21 cellular contexts compared by ENCODE assay signal in genomic region chr6:136711644-136712043, GRCh38.
"Had no signal": no experiment of that assay in that cellular context is flagged by ENCODE, and none has a peak within 500 bp of the region (broad histone marks: within the 10 kb centered on the region; RNA-seq: fewer than 3 reads in every experiment).

No MANE protein-coding gene starts in this region.

- H3K9me3 ChIP-seq: mucosa of descending colon, pancreas, psoas muscle, suprapubic skin, tibial nerve, uterus had no signal

- H3K4me3 ChIP-seq: hepatocyte, mucosa of descending colon, pancreas, psoas muscle, skin epidermis, suprapubic skin, tibial nerve, uterus had no signal

- H3K79me2 ChIP-seq: hepatocyte had no signal

- H3K27ac ChIP-seq: hepatocyte, pancreas, psoas muscle, skin epidermis, suprapubic skin, tibial nerve, uterus had no signal

- H3K36me3 ChIP-seq: pancreas, suprapubic skin, uterus had no signal

- FAIRE-seq: pancreas had no signal

- H3K4me2 ChIP-seq: hepatocyte had no signal

- H3K27me3 ChIP-seq: hepatocyte, pancreas, suprapubic skin, tibial nerve, uterus had no signal

- ATAC-seq: left lobe of liver; mucosa of descending colon; naive thymus-derived CD4-positive, alpha-beta T cell; natural killer cell treated with Interleukin-12 subunit alpha and Interleukin-12 subunit beta and Interleukin-15 and Interleukin-18, amount 100 ng/mL, for 72 hours; pancreas; psoas muscle; sciatic nerve; stimulated activated naive B cell treated with anti-CD40 and anti-IgM and Interleukin-4, amounts not matched to agents 10 μg/mL and 1 μg/mL and 100 μg/mL, for 72 hours had no signal

- H2AFZ ChIP-seq: hepatocyte had no signal

- H3K4me1 ChIP-seq: uterus had no signal

- DNase-seq: head of caudate nucleus; islet precursor cell; midbrain; mucosa of descending colon; naive thymus-derived CD4-positive, alpha-beta T cell; pancreas; posterior cingulate gyrus; psoas muscle; stimulated activated CD4-positive, alpha-beta T cell treated with anti-CD3 and anti-CD28 coated beads, Interleukin-12 subunit alpha, Interleukin-12 subunit beta, amount 100 ng/mL, for 4 hours; stimulated activated CD4-positive, alpha-beta T cell treated with anti-CD3 and anti-CD28 coated beads, Interleukin-15, amount 100 ng/mL, for 24 hours; stimulated activated CD4-positive, alpha-beta T cell treated with anti-CD3 and anti-CD28 coated beads, Interleukin-2, amount 100 ng/mL, for 24 hours; stimulated activated CD4-positive, alpha-beta T cell treated with anti-CD3 and anti-CD28 coated beads, Interleukin-4, amount 100 ng/mL, for 1 hour; stimulated activated naive B cell treated with anti-CD40 and anti-IgM and Interleukin-4, amounts not matched to agents 10 μg/mL and 1 μg/mL and 100 μg/mL, for 72 hours; uterus had no signal
